Comparison of ENCODE assay signal across 13 cellular contexts in genomic region chr2:3405876-3406275, GRCh38.
"Had no signal": no experiment of that assay in that cellular context is flagged by ENCODE, and none has a peak within 500 bp of the region (broad histone marks: within the 10 kb centered on the region; RNA-seq: fewer than 3 reads in every experiment).

No MANE protein-coding gene starts in this region.

- H3K36me3 ChIP-seq: uterus had no signal

- H3K27ac ChIP-seq: tibial artery, uterus had no signal

- ATAC-seq: stimulated activated naive B cell treated with anti-CD40 and anti-IgM and Interleukin-4, amounts not matched to agents 10 μg/mL and 1 μg/mL and 100 μg/mL, for 72 hours; WTC11 had no signal

- H3K27me3 ChIP-seq: tibial artery, uterus had no signal

- H3K4me3 ChIP-seq: lung, tibial artery, uterus had no signal

- H3K4me1 ChIP-seq: uterus had no signal

- DNase-seq: activated CD4-positive, alpha-beta T cell treated with anti-CD3 and anti-CD28 coated beads, Interleukin-2, amount 10 ng/mL, durations not matched to agents 24 days and 14 days; activated CD8-positive, alpha-beta memory T cell treated with anti-CD3 and anti-CD28 coated beads, Interleukin-2, amount 50 U/mL, for 48 hours; activated naive CD4-positive, alpha-beta T cell; anterior cingulate cortex; dermis blood vessel endothelial cell; immature natural killer cell; naive B cell; stimulated activated CD4-positive, alpha-beta T cell treated with anti-CD3 and anti-CD28 coated beads, Interleukin-2, amount 100 ng/mL, for 48 hours; stimulated activated naive B cell treated with anti-CD40 and anti-IgM and Interleukin-4, amounts not matched to agents 10 μg/mL and 1 μg/mL and 100 μg/mL, for 72 hours; tibial artery; uterus had no signal

- H3K9me3 ChIP-seq: tibial artery, uterus had no signal
